In genomic region chr14:73372529-73372928, GRCh38 we compare ENCODE assay signal across 15 cellular contexts.
DNase-seq lines count a peak whose midpoint lies in the region; ATAC-seq, FAIRE-seq and TF ChIP-seq lines count a peak whose summit lies in the region.
"Had no signal": no experiment of that assay in that cellular context is flagged by ENCODE, and none has a peak within 500 bp of the region (broad histone marks: within the 10 kb centered on the region; RNA-seq: fewer than 3 reads in every experiment).

No MANE protein-coding gene starts in this region.

- no peaks in the 10 kb centered on the region for H3K27me3 Mint-ChIP-seq in activated CD4-positive, alpha-beta T cell treated with anti-CD3 and anti-CD28 coated beads for 36 hours
- no peaks in the 10 kb centered on the region for H3K27me3 Mint-ChIP-seq in activated CD4-positive, alpha-beta T cell treated with anti-CD3 and anti-CD28 coated beads, Interleukin-2, amount 10 ng/mL, durations not matched to agents 24 days and 14 days
- H3K27me3 Mint-ChIP-seq: CD4-positive, CD25-positive, alpha-beta regulatory T cell had no signal

- no peak overlapping the region for H3K4me3 Mint-ChIP-seq in activated CD4-positive, alpha-beta T cell treated with anti-CD3 and anti-CD28 coated beads for 36 hours
- H3K4me3 Mint-ChIP-seq in activated CD4-positive, alpha-beta T cell treated with anti-CD3 and anti-CD28 coated beads, Interleukin-2, amount 10 ng/mL, durations not matched to agents 24 days and 14 days = no peak overlapping the region
- H3K4me3 Mint-ChIP-seq: CD4-positive, CD25-positive, alpha-beta regulatory T cell; GM23338 had no signal

- DNase-seq in activated CD4-positive, alpha-beta T cell treated with anti-CD3 and anti-CD28 coated beads for 36 hours = no peak
- no peak for DNase-seq in activated CD4-positive, alpha-beta T cell treated with anti-CD3 and anti-CD28 coated beads, Interleukin-2, amount 10 ng/mL, durations not matched to agents 24 days and 14 days
- DNase-seq in pancreas = no peak
- no peak for DNase-seq in DMS53 treated with DMSO at 0.1 percent for 48 hours (lab: John Stamatoyannopoulos, UW; ENCODE audit: unreplicated experiment)
- DNase-seq in lower leg skin (ENCODE audit: low spot score in 2 of 2) = no peak
- no peak for DNase-seq in UCSD-AML1 (lab: John Stamatoyannopoulos, UW; ENCODE audit: unreplicated experiment)
- DNase-seq: 8988T; ACHN; CD4-positive, CD25-positive, alpha-beta regulatory T cell; DMS53; H7 had no signal

- H3K36me3 ChIP-seq in pancreas = no peaks in the 10 kb centered on the region

- no peaks in the 10 kb centered on the region for H3K4me1 ChIP-seq in pancreas

- H3K4me1 Mint-ChIP-seq in activated CD4-positive, alpha-beta T cell treated with anti-CD3 and anti-CD28 coated beads for 36 hours = peaks cover 6% of the 10 kb centered on the region
- peaks cover 4% of the 10 kb centered on the region for H3K4me1 Mint-ChIP-seq in activated CD4-positive, alpha-beta T cell treated with anti-CD3 and anti-CD28 coated beads, Interleukin-2, amount 10 ng/mL, durations not matched to agents 24 days and 14 days
- H3K4me1 Mint-ChIP-seq: GM23338 had no signal

- H3K36me3 Mint-ChIP-seq in activated CD4-positive, alpha-beta T cell treated with anti-CD3 and anti-CD28 coated beads for 36 hours (ENCODE audit: low read depth) = no peaks in the 10 kb centered on the region
- peaks cover 3% of the 10 kb centered on the region for H3K36me3 Mint-ChIP-seq in activated CD4-positive, alpha-beta T cell treated with anti-CD3 and anti-CD28 coated beads, Interleukin-2, amount 10 ng/mL, durations not matched to agents 24 days and 14 days (ENCODE audit: low read depth)

- intact Hi-C loops in activated CD4-positive, alpha-beta T cell treated with anti-CD3 and anti-CD28 coated beads for 36 hours (cut with DNase I, micrococcal nuclease) = loop anchor here in 1 of 2 experiments (1.0 kb wide), 1 partner anchor 21 kb away; no protein-coding TSS in a partner anchor
- intact Hi-C loops in activated CD4-positive, alpha-beta T cell treated with anti-CD3 and anti-CD28 coated beads, Interleukin-2, amount 10 ng/mL, durations not matched to agents 24 days and 14 days (cut with micrococcal nuclease) = no loop called here
- intact Hi-C loops in pancreas (cut with DNase I) = no loop called here
- intact Hi-C loops in lower leg skin (cut with DNase I; ENCODE audit: low total_unique reads) = no loop called here

- H3K27me3 ChIP-seq in pancreas = no peaks in the 10 kb centered on the region
- H3K27me3 ChIP-seq: BLaER1 treated with 17β-estradiol and CSF1 and Interleukin-3, amounts not matched to agents 10 nM and 100 nM had no signal

- H3K27ac Mint-ChIP-seq in activated CD4-positive, alpha-beta T cell treated with anti-CD3 and anti-CD28 coated beads for 36 hours = no peak overlapping the region
- no peak overlapping the region for H3K27ac Mint-ChIP-seq in activated CD4-positive, alpha-beta T cell treated with anti-CD3 and anti-CD28 coated beads, Interleukin-2, amount 10 ng/mL, durations not matched to agents 24 days and 14 days
- H3K27ac Mint-ChIP-seq: GM23338 had no signal

- peak; percentile 73 for ATAC-seq in activated CD4-positive, alpha-beta T cell treated with anti-CD3 and anti-CD28 coated beads for 36 hours
- ATAC-seq in pancreas = no peak
- ATAC-seq: GM23338 had no signal

- H3K9me3 ChIP-seq in pancreas = no peaks in the 10 kb centered on the region

- no peak for TF ChIP-seq POLR2A in lower leg skin (IDR thresholded peaks at IDR 0.05)

- no peak overlapping the region for H3K4me3 ChIP-seq in pancreas
- H3K4me3 ChIP-seq in lower leg skin (ENCODE audit: low read depth, poor library complexity, severe bottlenecking) = no peak overlapping the region
- H3K4me3 ChIP-seq: BLaER1 treated with 17β-estradiol and CSF1 and Interleukin-3, amounts not matched to agents 10 nM and 100 nM; GM23338 had no signal

- TF ChIP-seq CTCF in pancreas (IDR thresholded peaks at IDR 0.05) (no peak), lower leg skin (IDR thresholded peaks at IDR 0.05) (no peak)

- H3K27ac ChIP-seq in pancreas = no peak overlapping the region
- H3K27ac ChIP-seq: BLaER1 treated with 17β-estradiol and CSF1 and Interleukin-3, amounts not matched to agents 10 nM and 100 nM had no signal

- POLR2A ChIA-PET in activated CD4-positive, alpha-beta T cell treated with anti-CD3 and anti-CD28 coated beads for 36 hours (lab: Charles Lee) = no interaction called here

- FAIRE-seq in A204.1 (lab: Jason Lieb, UNC) (peak; percentile 70), endometrium (lab: Jason Lieb, UNC) (peak; percentile 8), pancreas (lab: Jason Lieb, UNC) (peak; percentile 70)

- H3K9me3 Mint-ChIP-seq in activated CD4-positive, alpha-beta T cell treated with anti-CD3 and anti-CD28 coated beads for 36 hours (ENCODE audit: low read depth) = no peaks in the 10 kb centered on the region
- H3K9me3 Mint-ChIP-seq in activated CD4-positive, alpha-beta T cell treated with anti-CD3 and anti-CD28 coated beads, Interleukin-2, amount 10 ng/mL, durations not matched to agents 24 days and 14 days = no peaks in the 10 kb centered on the region
- H3K9me3 Mint-ChIP-seq: CD4-positive, CD25-positive, alpha-beta regulatory T cell; GM23338 had no signal

- CTCF ChIA-PET in activated CD4-positive, alpha-beta T cell treated with anti-CD3 and anti-CD28 coated beads for 36 hours (lab: Charles Lee) = interaction anchor here (0.8 to 1.2 kb wide), 2 partner anchors 11 to 99 kb away, joined by 3 read pairs; no protein-coding TSS in a partner anchor
